Comparison of ENCODE assay signal across 1 cellular context in the genomic region with DNA sequence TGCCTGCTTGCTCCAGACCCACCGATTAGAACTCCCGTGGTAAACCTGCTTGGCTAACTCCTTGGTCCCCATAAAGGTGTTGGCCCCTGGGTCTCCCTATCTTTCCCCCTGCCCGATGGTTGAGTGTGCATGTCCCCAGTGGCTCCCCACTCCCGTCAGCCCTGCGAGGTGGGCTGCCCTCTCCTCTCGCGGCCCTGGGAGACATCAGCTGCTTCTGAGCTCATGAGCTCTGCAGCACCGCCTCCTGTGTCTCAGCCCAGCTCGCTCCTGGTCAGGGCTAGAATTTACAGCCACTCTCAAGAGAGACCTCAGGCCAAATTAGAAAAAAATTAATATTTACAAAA.
TF ChIP-seq lines count a peak whose summit lies in the region.

No MANE protein-coding gene starts in this region.

TF ChIP-seq in HepG2, 621 proteins besides CTCF, POLR2A, EP300 and RAD21:
- TF ChIP-seq XRCC5 (optimal IDR thresholded peaks at IDR 0.05; ENCODE audit: low read length) (no peak), CC2D1A (CRISPR knock-in tag; IDR thresholded peaks at IDR 0.05) (no peak), NFYC (CRISPR knock-in tag; IDR thresholded peaks at IDR 0.05) (no peak), ZNF616 (CRISPR knock-in tag; IDR thresholded peaks at IDR 0.05; ENCODE audit: low read depth) (no peak), ZNF441 (CRISPR knock-in tag; IDR thresholded peaks at IDR 0.05; ENCODE audit: borderline replicate concordance) (no peak), E2F2 (CRISPR knock-in tag; IDR thresholded peaks at IDR 0.05; ENCODE audit: borderline replicate concordance) (no peak), ZNF496 (CRISPR knock-in tag; IDR thresholded peaks at IDR 0.05; ENCODE audit: insufficient replicate concordance) (no peak), ZSCAN25 (CRISPR knock-in tag; IDR thresholded peaks at IDR 0.05) (no peak), HDAC1 (CRISPR knock-in tag; IDR thresholded peaks at IDR 0.05) (no peak)
- TF ChIP-seq, protein P1, sequence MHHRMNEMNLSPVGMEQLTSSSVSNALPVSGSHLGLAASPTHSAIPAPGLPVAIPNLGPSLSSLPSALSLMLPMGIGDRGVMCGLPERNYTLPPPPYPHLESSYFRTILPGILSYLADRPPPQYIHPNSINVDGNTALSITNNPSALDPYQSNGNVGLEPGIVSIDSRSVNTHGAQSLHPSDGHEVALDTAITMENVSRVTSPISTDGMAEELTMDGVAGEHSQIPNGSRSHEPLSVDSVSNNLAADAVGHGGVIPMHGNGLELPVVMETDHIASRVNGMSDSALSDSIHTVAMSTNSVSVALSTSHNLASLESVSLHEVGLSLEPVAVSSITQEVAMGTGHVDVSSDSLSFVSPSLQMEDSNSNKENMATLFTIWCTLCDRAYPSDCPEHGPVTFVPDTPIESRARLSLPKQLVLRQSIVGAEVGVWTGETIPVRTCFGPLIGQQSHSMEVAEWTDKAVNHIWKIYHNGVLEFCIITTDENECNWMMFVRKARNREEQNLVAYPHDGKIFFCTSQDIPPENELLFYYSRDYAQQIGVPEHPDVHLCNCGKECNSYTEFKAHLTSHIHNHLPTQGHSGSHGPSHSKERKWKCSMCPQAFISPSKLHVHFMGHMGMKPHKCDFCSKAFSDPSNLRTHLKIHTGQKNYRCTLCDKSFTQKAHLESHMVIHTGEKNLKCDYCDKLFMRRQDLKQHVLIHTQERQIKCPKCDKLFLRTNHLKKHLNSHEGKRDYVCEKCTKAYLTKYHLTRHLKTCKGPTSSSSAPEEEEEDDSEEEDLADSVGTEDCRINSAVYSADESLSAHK (CRISPR knock-in tag; IDR thresholded peaks at IDR 0.05; ENCODE audit: borderline replicate concordance) = no peak
- TF ChIP-seq, protein P2, sequence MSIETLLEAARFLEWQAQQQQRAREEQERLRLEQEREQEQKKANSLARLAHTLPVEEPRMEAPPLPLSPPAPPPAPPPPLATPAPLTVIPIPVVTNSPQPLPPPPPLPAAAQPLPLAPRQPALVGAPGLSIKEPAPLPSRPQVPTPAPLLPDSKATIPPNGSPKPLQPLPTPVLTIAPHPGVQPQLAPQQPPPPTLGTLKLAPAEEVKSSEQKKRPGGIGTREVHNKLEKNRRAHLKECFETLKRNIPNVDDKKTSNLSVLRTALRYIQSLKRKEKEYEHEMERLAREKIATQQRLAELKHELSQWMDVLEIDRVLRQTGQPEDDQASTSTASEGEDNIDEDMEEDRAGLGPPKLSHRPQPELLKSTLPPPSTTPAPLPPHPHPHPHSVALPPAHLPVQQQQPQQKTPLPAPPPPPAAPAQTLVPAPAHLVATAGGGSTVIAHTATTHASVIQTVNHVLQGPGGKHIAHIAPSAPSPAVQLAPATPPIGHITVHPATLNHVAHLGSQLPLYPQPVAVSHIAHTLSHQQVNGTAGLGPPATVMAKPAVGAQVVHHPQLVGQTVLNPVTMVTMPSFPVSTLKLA (IDR thresholded peaks at IDR 0.05) = no peak
- TF ChIP-seq, protein P3, sequence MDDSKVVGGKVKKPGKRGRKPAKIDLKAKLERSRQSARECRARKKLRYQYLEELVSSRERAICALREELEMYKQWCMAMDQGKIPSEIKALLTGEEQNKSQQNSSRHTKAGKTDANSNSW (CRISPR knock-in tag; IDR thresholded peaks at IDR 0.05; ENCODE audit: borderline replicate concordance) = no peak
- TF ChIP-seq, protein P4, sequence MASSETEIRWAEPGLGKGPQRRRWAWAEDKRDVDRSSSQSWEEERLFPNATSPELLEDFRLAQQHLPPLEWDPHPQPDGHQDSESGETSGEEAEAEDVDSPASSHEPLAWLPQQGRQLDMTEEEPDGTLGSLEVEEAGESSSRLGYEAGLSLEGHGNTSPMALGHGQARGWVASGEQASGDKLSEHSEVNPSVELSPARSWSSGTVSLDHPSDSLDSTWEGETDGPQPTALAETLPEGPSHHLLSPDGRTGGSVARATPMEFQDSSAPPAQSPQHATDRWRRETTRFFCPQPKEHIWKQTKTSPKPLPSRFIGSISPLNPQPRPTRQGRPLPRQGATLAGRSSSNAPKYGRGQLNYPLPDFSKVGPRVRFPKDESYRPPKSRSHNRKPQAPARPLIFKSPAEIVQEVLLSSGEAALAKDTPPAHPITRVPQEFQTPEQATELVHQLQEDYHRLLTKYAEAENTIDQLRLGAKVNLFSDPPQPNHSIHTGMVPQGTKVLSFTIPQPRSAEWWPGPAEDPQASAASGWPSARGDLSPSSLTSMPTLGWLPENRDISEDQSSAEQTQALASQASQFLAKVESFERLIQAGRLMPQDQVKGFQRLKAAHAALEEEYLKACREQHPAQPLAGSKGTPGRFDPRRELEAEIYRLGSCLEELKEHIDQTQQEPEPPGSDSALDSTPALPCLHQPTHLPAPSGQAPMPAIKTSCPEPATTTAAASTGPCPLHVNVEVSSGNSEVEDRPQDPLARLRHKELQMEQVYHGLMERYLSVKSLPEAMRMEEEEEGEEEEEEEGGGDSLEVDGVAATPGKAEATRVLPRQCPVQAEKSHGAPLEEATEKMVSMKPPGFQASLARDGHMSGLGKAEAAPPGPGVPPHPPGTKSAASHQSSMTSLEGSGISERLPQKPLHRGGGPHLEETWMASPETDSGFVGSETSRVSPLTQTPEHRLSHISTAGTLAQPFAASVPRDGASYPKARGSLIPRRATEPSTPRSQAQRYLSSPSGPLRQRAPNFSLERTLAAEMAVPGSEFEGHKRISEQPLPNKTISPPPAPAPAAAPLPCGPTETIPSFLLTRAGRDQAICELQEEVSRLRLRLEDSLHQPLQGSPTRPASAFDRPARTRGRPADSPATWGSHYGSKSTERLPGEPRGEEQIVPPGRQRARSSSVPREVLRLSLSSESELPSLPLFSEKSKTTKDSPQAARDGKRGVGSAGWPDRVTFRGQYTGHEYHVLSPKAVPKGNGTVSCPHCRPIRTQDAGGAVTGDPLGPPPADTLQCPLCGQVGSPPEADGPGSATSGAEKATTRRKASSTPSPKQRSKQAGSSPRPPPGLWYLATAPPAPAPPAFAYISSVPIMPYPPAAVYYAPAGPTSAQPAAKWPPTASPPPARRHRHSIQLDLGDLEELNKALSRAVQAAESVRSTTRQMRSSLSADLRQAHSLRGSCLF (CRISPR knock-in tag; IDR thresholded peaks at IDR 0.05; ENCODE audit: borderline replicate concordance) = no peak
TF ChIP-seq in HepG2: peak in this region for 0.
